Comparison of ENCODE assay signal across 14 cellular contexts in genomic region chr2:37872192-37872545, GRCh38. TPM values are rescaled to one million over a fixed set of nuclear protein-coding genes. Genes with fewer than 3 reads are reported as not detected.
DNase-seq lines count a peak whose midpoint lies in the region; FAIRE-seq and TF ChIP-seq lines count a peak whose summit lies in the region.
"Had no signal": no experiment of that assay in that cellular context is flagged by ENCODE, and none has a peak within 500 bp of the region (broad histone marks: within the 10 kb centered on the region; RNA-seq: fewer than 3 reads in every experiment).

No MANE protein-coding gene starts in this region.

- H3K9me3 ChIP-seq in sigmoid colon (no peaks in the 10 kb centered on the region), small intestine (ENCODE audit: control insufficient read depth, low read depth) (no peaks in the 10 kb centered on the region)
- H3K9me3 ChIP-seq: thoracic aorta had no signal

- no peak overlapping the region for H3K4me3 Mint-ChIP-seq in activated CD4-positive, alpha-beta T cell treated with anti-CD3 and anti-CD28 coated beads, Interleukin-2, amount 10 ng/mL, durations not matched to agents 7 days and 5 days
- H3K4me3 Mint-ChIP-seq in brain = peak overlapping the region in 2 of 5 experiments; percentile 36 to 54
- H3K4me3 Mint-ChIP-seq: memory B cell had no signal

- peak overlapping the region; percentile 78 for H3K27ac Mint-ChIP-seq in activated CD4-positive, alpha-beta T cell treated with anti-CD3 and anti-CD28 coated beads, Interleukin-2, amount 10 ng/mL, durations not matched to agents 7 days and 5 days
- peak overlapping the region in 4 of 5 experiments; percentile 55 to 94 (median 83) for H3K27ac Mint-ChIP-seq in brain
- H3K27ac Mint-ChIP-seq: memory B cell had no signal

- peaks cover 0 to 62% (median 54%) of the 10 kb centered on the region in 4 donors for H3K4me1 ChIP-seq in sigmoid colon
- H3K4me1 ChIP-seq in small intestine (ENCODE audit: control insufficient read depth in 2 of 2, insufficient read depth in 1 of 2, low read depth in 1 of 2, low read length in 1 of 2) = no peaks in the 10 kb centered on the region

- TF ChIP-seq CTCF in brain (conservative IDR thresholded peaks at IDR 0.05) (no peak), sigmoid colon (IDR thresholded peaks at IDR 0.05) (no peak)

- POLR2A ChIA-PET in activated CD4-positive, alpha-beta T cell treated with anti-CD3 and anti-CD28 coated beads, Interleukin-2, amount 10 ng/mL, durations not matched to agents 7 days and 5 days (lab: Charles Lee) = interaction anchor here (0.6 kb wide), 1 partner anchor 228 kb away, joined by 5 read pairs; no protein-coding TSS in a partner anchor

- H3K27ac ChIP-seq in sigmoid colon (peak overlapping the region; percentile 78 to 88 (median 84)), small intestine (ENCODE audit: low read depth in 1 of 2, low read length in 1 of 2) (no peak overlapping the region)

- no peak for DNase-seq in activated CD4-positive, alpha-beta T cell treated with anti-CD3 and anti-CD28 coated beads, Interleukin-2, amount 10 ng/mL, durations not matched to agents 7 days and 5 days
- no peak for DNase-seq in activated CD4-positive, alpha-beta T cell treated with anti-CD3 and anti-CD28 coated beads, Interleukin-2, amount 50 U/mL, for 48 hours
- peak; percentile 84 for DNase-seq in NCI-H82 (lab: John Stamatoyannopoulos, UW)
- no peak for DNase-seq in sigmoid colon
- DNase-seq in small intestine = no peak
- DNase-seq in HK-2 (ENCODE audit: unreplicated experiment) = no peak
- no peak for DNase-seq in H7
- DNase-seq: cortex of kidney, KG1, NCI-H510A had no signal

- FAIRE-seq in small intestine (lab: Jason Lieb, UNC) = no peak

- no peaks in the 10 kb centered on the region for H3K36me3 Mint-ChIP-seq in activated CD4-positive, alpha-beta T cell treated with anti-CD3 and anti-CD28 coated beads, Interleukin-2, amount 10 ng/mL, durations not matched to agents 7 days and 5 days (ENCODE audit: low read depth)
- no peaks in the 10 kb centered on the region for H3K36me3 Mint-ChIP-seq in brain
- H3K36me3 Mint-ChIP-seq: memory B cell had no signal

- H3K4me1 Mint-ChIP-seq in activated CD4-positive, alpha-beta T cell treated with anti-CD3 and anti-CD28 coated beads, Interleukin-2, amount 10 ng/mL, durations not matched to agents 7 days and 5 days = peaks cover 23% of the 10 kb centered on the region
- H3K4me1 Mint-ChIP-seq in brain = peaks cover 54% of the 10 kb centered on the region

- 80 to 83% methylated on average over 3 of the region's 3 CpGs for WGBS in sigmoid colon, 2 donors
- 69 to 74% (median 73%) methylated on average over 3 of the region's 3 CpGs for WGBS in small intestine, 3 donors

- no peaks in the 10 kb centered on the region for H3K27me3 ChIP-seq in sigmoid colon
- no peaks in the 10 kb centered on the region for H3K27me3 ChIP-seq in small intestine (ENCODE audit: control insufficient read depth in 2 of 2, insufficient read depth in 2 of 2, low read length in 2 of 2)
- H3K27me3 ChIP-seq in H7 (ENCODE audit: control insufficient read depth, insufficient read depth, low read length) = peaks cover 5% of the 10 kb centered on the region; the same call in 1 of the 2 replicates

- H3K4me3 ChIP-seq in sigmoid colon (no peak overlapping the region), small intestine (ENCODE audit: low read depth in 1 of 2, low read length in 2 of 2) (no peak overlapping the region), H7 (ENCODE audit: insufficient read depth, low read depth, low read length) (no peak overlapping the region)
- H3K4me3 ChIP-seq: skin epidermis, thoracic aorta had no signal

- TF ChIP-seq EP300 in sigmoid colon (IDR thresholded peaks at IDR 0.05) = no peak

- H3K27me3 Mint-ChIP-seq in activated CD4-positive, alpha-beta T cell treated with anti-CD3 and anti-CD28 coated beads, Interleukin-2, amount 10 ng/mL, durations not matched to agents 7 days and 5 days = no peaks in the 10 kb centered on the region
- H3K27me3 Mint-ChIP-seq in brain = peaks cover 6% of the 10 kb centered on the region

- TF ChIP-seq POLR2A in sigmoid colon (IDR thresholded peaks at IDR 0.05) = no peak

- intact Hi-C loops in sigmoid colon (cut with DNase I) = loop anchor here (5.0 kb wide), 1 partner anchor 200 kb away; the partner anchor contains the start of gene CDC42EP3

- CTCF ChIA-PET in activated CD4-positive, alpha-beta T cell treated with anti-CD3 and anti-CD28 coated beads, Interleukin-2, amount 10 ng/mL, durations not matched to agents 7 days and 5 days (lab: Charles Lee) = interaction anchor here (1.0 to 1.6 kb wide), 5 partner anchors 9 to 476 kb away, joined by 3 to 6 read pairs (median 4); no protein-coding TSS in a partner anchor

- H3K36me3 ChIP-seq in sigmoid colon = no peaks in the 10 kb centered on the region
- H3K36me3 ChIP-seq in small intestine (ENCODE audit: control insufficient read depth in 2 of 2, insufficient read depth in 2 of 2, low read length in 2 of 2) = no peaks in the 10 kb centered on the region
- H3K36me3 ChIP-seq in H7 (replicated peaks; ENCODE audit: control insufficient read depth, insufficient read depth, low read length) = no peaks in the 10 kb centered on the region
- H3K36me3 ChIP-seq: thoracic aorta had no signal

- no peaks in the 10 kb centered on the region for H3K9me3 Mint-ChIP-seq in activated CD4-positive, alpha-beta T cell treated with anti-CD3 and anti-CD28 coated beads, Interleukin-2, amount 10 ng/mL, durations not matched to agents 7 days and 5 days
- peaks cover 0 to 5% (median 0%) of the 10 kb centered on the region in 5 experiments for H3K9me3 Mint-ChIP-seq in brain
- H3K9me3 Mint-ChIP-seq: memory B cell had no signal

RNA-seq across cellular contexts. Expression of gene RMDN2, which starts 52.9 kb away (rescaled TPM):
- total RNA-seq in activated CD4-positive, alpha-beta T cell treated with anti-CD3 and anti-CD28 coated beads, Interleukin-2, amount 10 ng/mL, durations not matched to agents 7 days and 5 days = 1 to 10 TPM; 2.0 to 2.9 TPM
- polyA plus RNA-seq in brain (ENCODE audit: insufficient read depth, low read depth, low replicate concordance) (0.53 TPM), sigmoid colon (10 to 100 TPM in 1 of 3 donors, 1 to 10 TPM in 2; 4.2 to 15.6 (median 8.3) TPM), small intestine (1 to 10 TPM; 5.1 to 8.9 (median 7.9) TPM)
- 10 to 100 TPM in 2 of 4 donors, 1 to 10 TPM in 2; 4.5 to 13.0 (median 9.6) TPM for total RNA-seq in sigmoid colon
- total RNA-seq in H7 (2014; rRNA removed; shearing (Covaris generic)) = 1.4 and 1.8 TPM in 2 replicates

Comparison
In these comparisons a context has a peak if more than half of its experiments do, and no peak if none do; other contexts are left out.
1. H3K27ac ChIP-seq: peak in sigmoid colon (4 of 4); none in small intestine (0 of 2).